8 cellular contexts compared by ENCODE assay signal in genomic region chr3:107846282-107846852, GRCh38.
DNase-seq lines count a peak whose midpoint lies in the region; ATAC-seq and TF ChIP-seq lines count a peak whose summit lies in the region.

No MANE protein-coding gene starts in this region.

- peak; percentile 100 for ATAC-seq in HCT116
- no peak for ATAC-seq in HG02852 (IDR thresholded peaks at IDR 0.05; ENCODE audit: unreplicated experiment)

- CTCF ChIA-PET in HCT116 (lab: Charles Lee), result interaction anchor here (0.8 to 2.2 kb wide), 8 partner anchors 10 to 705 kb away, joined by 3 to 12 read pairs (median 4); no protein-coding TSS in a partner anchor

- H3K4me3 ChIP-seq in HCT116 (replicated peaks in 1 of 2; ENCODE audit: low read depth in 1 of 2, low read length in 2 of 2) (no peak overlapping the region), colonic mucosa (no peak overlapping the region)

- peak overlapping the region; percentile 55 for H3K4me2 ChIP-seq in HCT116 (ENCODE audit: low read length)

- H3K36me3 ChIP-seq in HCT116 (ENCODE audit: control insufficient read depth in 1 of 2, insufficient read depth in 2 of 2, low read length in 2 of 2) (no peaks in the 10 kb centered on the region), colonic mucosa (no peaks in the 10 kb centered on the region)

- peaks cover 0 to 3% of the 10 kb centered on the region in 2 experiments; a peak in 1 of 4 replicates for H3K4me1 ChIP-seq in HCT116 (ENCODE audit: control insufficient read depth in 1 of 2, insufficient read depth in 2 of 2, low read length in 2 of 2)
- H3K4me1 ChIP-seq in colonic mucosa, result no peaks in the 10 kb centered on the region

- POLR2A ChIA-PET in HCT116 (lab: Charles Lee), result no interaction called here

- RAD21 ChIA-PET in HCT116 (lab: Charles Lee; ENCODE audit: low non-redundant PET in 1 of 2, low total read pairs in 2 of 2, uncharacterized antibody in 2 of 2, unreplicated experiment in 2 of 2), result no interaction called here

- no peak for TF ChIP-seq POLR2A in HCT116 (IDR thresholded peaks at IDR 0.05; ENCODE audit: borderline replicate concordance, extremely low read depth, insufficient read depth, insufficient read length)

- peak; percentile 79 for DNase-seq in AG20443 (ENCODE audit: low spot score)
- peak; percentile 64 for DNase-seq in HCT116 (ENCODE audit: low read depth, low spot score)
- peak; percentile 25 for DNase-seq in SK-N-DZ (ENCODE audit: low spot score)
- DNase-seq in colonic mucosa, result peak; percentile 64
- peak; percentile 86 for DNase-seq in left kidney (ENCODE audit: low read depth, low spot score)
- DNase-seq in stimulated activated CD8-positive, alpha-beta memory T cell treated with anti-CD3 and anti-CD28 coated beads, Interleukin-15, amount 100 ng/mL, for 24 hours (ENCODE audit: low read depth), result peak; percentile 9
- no peak for DNase-seq in NCI-H1436 (lab: John Stamatoyannopoulos, UW)

- TF ChIP-seq CTCF in HCT116 (IDR thresholded peaks at IDR 0.05 in 2 of 3, conservative IDR thresholded peaks at IDR 0.05 in 1 of 3; ENCODE audit: borderline replicate concordance in 1 of 3, insufficient read depth in 1 of 3, low read depth in 2 of 3, low read length in 2 of 3) (peak; percentile 62 to 79 (median 74)), colonic mucosa (IDR thresholded peaks at IDR 0.05) (peak; percentile 46)

- no peaks in the 10 kb centered on the region for H3K9me2 ChIP-seq in HCT116 (ENCODE audit: insufficient read depth)

- peak; percentile 70 for TF ChIP-seq RAD21 in HCT116 (IDR thresholded peaks at IDR 0.05; ENCODE audit: low read depth)

- no peaks in the 10 kb centered on the region for H4K20me1 ChIP-seq in HCT116 (ENCODE audit: insufficient read depth)

- H3K9ac ChIP-seq in HCT116 (ENCODE audit: low read length) (no peak overlapping the region), colonic mucosa (ENCODE audit: low read depth in 2 of 2, low read length in 2 of 2) (no peak overlapping the region)

- H3K9me3 ChIP-seq in HCT116 (ENCODE audit: control insufficient read depth in 1 of 2, insufficient read depth in 1 of 2, low read depth in 1 of 2, low read length in 2 of 2) (no peaks in the 10 kb centered on the region), colonic mucosa (no peaks in the 10 kb centered on the region)

- H2AFZ ChIP-seq in HCT116 (ENCODE audit: low read depth, low read length, poor library complexity, severe bottlenecking), result peak overlapping the region; percentile 97

- intact Hi-C loops in HCT116 (cut with micrococcal nuclease) (loop anchor here (2.0 to 5.0 kb wide), 4 partner anchors 170 to 610 kb away; no protein-coding TSS in a partner anchor), colonic mucosa (cut with DNase I) (loop anchor here (5.0 to 10.0 kb wide), 3 partner anchors 92 to 612 kb away; no protein-coding TSS in a partner anchor)

- no peaks in the 10 kb centered on the region for H3K27me3 ChIP-seq in HCT116 (ENCODE audit: insufficient read depth, low read length)
- H3K27me3 ChIP-seq in colonic mucosa, result no peaks in the 10 kb centered on the region

- no peaks in the 10 kb centered on the region for H3K79me2 ChIP-seq in HCT116 (ENCODE audit: insufficient read depth, low read length)

- no peak overlapping the region for H3K27ac ChIP-seq in HCT116 (ENCODE audit: low read depth, low read length)
- H3K27ac ChIP-seq in colonic mucosa, result no peak overlapping the region

- BruUV-seq in HCT116 (replicated peaks; lab: Mats Ljungman, UMichigan), result no TSS peak

TF ChIP-seq in HCT116, 20 proteins besides CTCF, POLR2A, EP300 and RAD21:
- TF ChIP-seq SP1 (IDR thresholded peaks at IDR 0.05; ENCODE audit: low read depth) (no peak), SRF (IDR thresholded peaks at IDR 0.05; ENCODE audit: low read depth) (no peak), CEBPB (IDR thresholded peaks at IDR 0.05; ENCODE audit: low read depth) (no peak), TCF7L2 (IDR thresholded peaks at IDR 0.05; ENCODE audit: borderline replicate concordance, extremely low read depth, insufficient read depth, insufficient read length) (no peak), EZH2phosphoT487 (IDR thresholded peaks at IDR 0.05; ENCODE audit: borderline replicate concordance) (no peak), ATF3 (IDR thresholded peaks at IDR 0.05) (no peak), POLR2AphosphoS5 (IDR thresholded peaks at IDR 0.05; ENCODE audit: low read depth, low read length) (no peak), CBX3 (IDR thresholded peaks at IDR 0.05; ENCODE audit: low read depth) (no peak), ELF1 (IDR thresholded peaks at IDR 0.05; ENCODE audit: borderline replicate concordance, low read depth) (no peak)
- TF ChIP-seq, protein P1, sequence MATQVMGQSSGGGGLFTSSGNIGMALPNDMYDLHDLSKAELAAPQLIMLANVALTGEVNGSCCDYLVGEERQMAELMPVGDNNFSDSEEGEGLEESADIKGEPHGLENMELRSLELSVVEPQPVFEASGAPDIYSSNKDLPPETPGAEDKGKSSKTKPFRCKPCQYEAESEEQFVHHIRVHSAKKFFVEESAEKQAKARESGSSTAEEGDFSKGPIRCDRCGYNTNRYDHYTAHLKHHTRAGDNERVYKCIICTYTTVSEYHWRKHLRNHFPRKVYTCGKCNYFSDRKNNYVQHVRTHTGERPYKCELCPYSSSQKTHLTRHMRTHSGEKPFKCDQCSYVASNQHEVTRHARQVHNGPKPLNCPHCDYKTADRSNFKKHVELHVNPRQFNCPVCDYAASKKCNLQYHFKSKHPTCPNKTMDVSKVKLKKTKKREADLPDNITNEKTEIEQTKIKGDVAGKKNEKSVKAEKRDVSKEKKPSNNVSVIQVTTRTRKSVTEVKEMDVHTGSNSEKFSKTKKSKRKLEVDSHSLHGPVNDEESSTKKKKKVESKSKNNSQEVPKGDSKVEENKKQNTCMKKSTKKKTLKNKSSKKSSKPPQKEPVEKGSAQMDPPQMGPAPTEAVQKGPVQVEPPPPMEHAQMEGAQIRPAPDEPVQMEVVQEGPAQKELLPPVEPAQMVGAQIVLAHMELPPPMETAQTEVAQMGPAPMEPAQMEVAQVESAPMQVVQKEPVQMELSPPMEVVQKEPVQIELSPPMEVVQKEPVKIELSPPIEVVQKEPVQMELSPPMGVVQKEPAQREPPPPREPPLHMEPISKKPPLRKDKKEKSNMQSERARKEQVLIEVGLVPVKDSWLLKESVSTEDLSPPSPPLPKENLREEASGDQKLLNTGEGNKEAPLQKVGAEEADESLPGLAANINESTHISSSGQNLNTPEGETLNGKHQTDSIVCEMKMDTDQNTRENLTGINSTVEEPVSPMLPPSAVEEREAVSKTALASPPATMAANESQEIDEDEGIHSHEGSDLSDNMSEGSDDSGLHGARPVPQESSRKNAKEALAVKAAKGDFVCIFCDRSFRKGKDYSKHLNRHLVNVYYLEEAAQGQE (IDR thresholded peaks at IDR 0.05; ENCODE audit: low read depth), result no peak
